8 cellular contexts compared by ENCODE assay signal in genomic region chr20:4814696-4815252, GRCh38. TPM values are rescaled to one million over a fixed set of nuclear protein-coding genes. Genes with fewer than 3 reads are reported as not detected.
DNase-seq lines count a peak whose midpoint lies in the region; ATAC-seq and TF ChIP-seq lines count a peak whose summit lies in the region.

No MANE protein-coding gene starts in this region.

- H3K79me2 ChIP-seq in OCI-LY1 (ENCODE audit: insufficient read depth, low read length): peaks cover 14% of the 10 kb centered on the region; the same call in 1 of the 2 replicates

- TF ChIP-seq POLR2A in stomach (IDR thresholded peaks at IDR 0.05): no peak

- H3K4me2 ChIP-seq in OCI-LY1 (ENCODE audit: low read length): peak overlapping the region; percentile 89

- no peak overlapping the region for H2AFZ ChIP-seq in OCI-LY1 (ENCODE audit: low read length)

- H3K27ac ChIP-seq in OCI-LY1 (ENCODE audit: low read depth, low read length, poor library complexity, severe bottlenecking) (peak overlapping the region; percentile 98), stomach (peak overlapping the region; percentile 38 to 88 (median 80)), brain microvascular endothelial cell (no peak overlapping the region)

- TF ChIP-seq CTCF in GM13976 (IDR thresholded peaks at IDR 0.05; ENCODE audit: borderline replicate concordance, control extremely low read depth, extremely low read depth, insufficient read depth, missing control alignments) (no peak), OCI-LY1 (IDR thresholded peaks at IDR 0.05; ENCODE audit: low read length) (peak; percentile 17; the same call in 1 of the 2 replicates), stomach (IDR thresholded peaks at IDR 0.05) (no peak), brain microvascular endothelial cell (IDR thresholded peaks at IDR 0.05; ENCODE audit: low read depth, low read length, missing control alignments) (no peak)

- H3K4me1 ChIP-seq in OCI-LY1 (ENCODE audit: insufficient read depth, low read length, severe bottlenecking): peaks cover 71% of the 10 kb centered on the region
- H3K4me1 ChIP-seq in mononuclear cell (ENCODE audit: insufficient read depth, low read length): peaks cover 94% of the 10 kb centered on the region
- H3K4me1 ChIP-seq in stomach: peaks cover 6 to 65% (median 17%) of the 10 kb centered on the region in 4 donors

- H3K9me2 ChIP-seq in OCI-LY1 (ENCODE audit: low read depth, low read length): no peaks in the 10 kb centered on the region

- H3K36me3 ChIP-seq in OCI-LY1 (ENCODE audit: insufficient read depth, low read length) (peaks cover 58% of the 10 kb centered on the region), stomach (peaks cover 0 to 2% (median 0%) of the 10 kb centered on the region in 4 donors), brain microvascular endothelial cell (replicated peaks) (no peaks in the 10 kb centered on the region)

- DNase-seq in GM13976 (ENCODE audit: low spot score): peak; percentile 76
- DNase-seq in activated naive CD4-positive, alpha-beta T cell treated with anti-CD3 and anti-CD28 coated beads, Interleukin-2, amount 50 U/mL, for 16 hours: peak; percentile 77
- DNase-seq in stomach: peak; percentile 44
- DNase-seq in brain microvascular endothelial cell: no peak
- DNase-seq in superior temporal gyrus (ENCODE audit: extremely low spot score): no peak

- H3K4me3 ChIP-seq in OCI-LY1 (ENCODE audit: low read depth, low read length, poor library complexity, severe bottlenecking): peak overlapping the region; percentile 60
- H3K4me3 ChIP-seq in mononuclear cell (ENCODE audit: low read length): peak overlapping the region; percentile 35
- H3K4me3 ChIP-seq in stomach: peak overlapping the region; percentile 10 to 28 (median 14)
- H3K4me3 ChIP-seq in brain microvascular endothelial cell (ENCODE audit: low read depth, low read length): no peak overlapping the region

- peak; percentile 51 for ATAC-seq in HG02610 (IDR thresholded peaks at IDR 0.05; ENCODE audit: unreplicated experiment)

- in situ Hi-C loops in GM13976 (cut with MboI; ENCODE audit: low sequenced_read_pairs, unreplicated experiment): no loop called here
- in situ Hi-C loops in brain microvascular endothelial cell (cut with HindIII; ENCODE audit: low pct_ligation_motif_present, low sequenced_read_pairs): no loop called here

- peak overlapping the region; percentile 81 for H3K9ac ChIP-seq in OCI-LY1 (ENCODE audit: low read length)

- H3K27me3 ChIP-seq in OCI-LY1 (ENCODE audit: insufficient read depth, low read length) (no peaks in the 10 kb centered on the region), mononuclear cell (ENCODE audit: insufficient read depth, low read length) (no peaks in the 10 kb centered on the region), stomach (no peaks in the 10 kb centered on the region), brain microvascular endothelial cell (replicated peaks) (no peaks in the 10 kb centered on the region)

- peaks cover 9% of the 10 kb centered on the region; the same call in 1 of the 2 replicates for H3F3A ChIP-seq in OCI-LY1 (ENCODE audit: insufficient read depth, low read length)

- 36 to 65% (median 41%) methylated on average over 14 to 20 of the region's 20 CpGs for WGBS in stomach, 5 donors

- H3K9me3 ChIP-seq in OCI-LY1 (ENCODE audit: low read length) (no peaks in the 10 kb centered on the region), mononuclear cell (ENCODE audit: low read depth, low read length) (no peaks in the 10 kb centered on the region), stomach (no peaks in the 10 kb centered on the region)

- no peaks in the 10 kb centered on the region for H4K20me1 ChIP-seq in OCI-LY1 (ENCODE audit: insufficient read depth, low read length)

- TF ChIP-seq EP300 in stomach (IDR thresholded peaks at IDR 0.05): no peak

- intact Hi-C loops in stomach (cut with DNase I; ENCODE audit: low total_unique reads): no loop called here

RNA-seq across cellular contexts. Expression of gene RASSF2, which starts 8.6 kb away (rescaled TPM):
- total RNA-seq in mononuclear cell (78.0 TPM), stomach (10 to 100 TPM in 4 of 5 donors, 1 to 10 TPM in 1; 9.3 to 43.0 (median 12.3) TPM)
- 1 to 10 TPM; 2.7 to 8.3 (median 6.4) TPM for polyA plus RNA-seq in stomach

Comparison
In these comparisons a context has a peak if more than half of its experiments do, and no peak if none do; other contexts are left out.
1. DNase-seq: peak in GM13976 (single experiment), activated naive CD4-positive, alpha-beta T cell treated with anti-CD3 and anti-CD28 coated beads, Interleukin-2, amount 50 U/mL, for 16 hours (single experiment) and stomach (single experiment); none in brain microvascular endothelial cell (single experiment) and superior temporal gyrus (single experiment).